Comparison of ENCODE assay signal across 8 cellular contexts in genomic region chr22:35350539-35351503, GRCh38. TPM values are rescaled to one million over a fixed set of nuclear protein-coding genes. Genes with fewer than 3 reads are reported as not detected.
A peak's percentile ranks its signal among the peaks of the same experiment; 100 is the strongest.
DNase-seq lines count a peak whose midpoint lies in the region; ATAC-seq and TF ChIP-seq lines count a peak whose summit lies in the region.

No MANE protein-coding gene starts in this region.

- DNase-seq in NCI-H748 (lab: John Stamatoyannopoulos, UW; ENCODE audit: unreplicated experiment) (peak; percentile 84), dorsolateral prefrontal cortex (peak; percentile 67 to 94 (median 89)), lower leg skin (ENCODE audit: low spot score in 2 of 2) (peak; percentile 89 to 98)
- DNase-seq in activated CD4-positive, alpha-beta T cell treated with anti-CD3 and anti-CD28 coated beads, Interleukin-2, amount 50 U/mL, for 48 hours, result peak; percentile 87 to 91
- DNase-seq in stimulated activated CD4-positive, alpha-beta T cell treated with anti-CD3 and anti-CD28 coated beads, Interleukin-4, amount 100 ng/mL, for 24 hours, result peak; percentile 89

- 2% methylated on average over 23 to 27 of the region's 47 CpGs for WGBS in lower leg skin, 2 donors

- peaks cover 62 to 83% (median 75%) of the 10 kb centered on the region in 10 experiments for H3K4me1 ChIP-seq in BLaER1 treated with 17β-estradiol and CSF1 and Interleukin-3, amounts not matched to agents 10 nM and 100 nM

- peak; percentile 84 for ATAC-seq in GM19351 (IDR thresholded peaks at IDR 0.05; ENCODE audit: unreplicated experiment)
- ATAC-seq in HG03558 (IDR thresholded peaks at IDR 0.05; ENCODE audit: extremely low read depth, unreplicated experiment), result peak; percentile 69

- H3K27ac ChIP-seq in BLaER1 treated with 17β-estradiol and CSF1 and Interleukin-3, amounts not matched to agents 10 nM and 100 nM, result peak overlapping the region; percentile 47 to 91 (median 77); a peak in 21 of 22 replicates
- H3K27ac ChIP-seq in dorsolateral prefrontal cortex, result peak overlapping the region in 55 of 59 donors; percentile 1 to 91 (median 64)

- no peaks in the 10 kb centered on the region for H3K27me3 ChIP-seq in BLaER1 treated with 17β-estradiol and CSF1 and Interleukin-3, amounts not matched to agents 10 nM and 100 nM
- no peaks in the 10 kb centered on the region for H3K27me3 ChIP-seq in dorsolateral prefrontal cortex

- H3K4me3 ChIP-seq in BLaER1 treated with 17β-estradiol and CSF1 and Interleukin-3, amounts not matched to agents 10 nM and 100 nM, result peak overlapping the region; percentile 46 to 69 (median 58)
- H3K4me3 ChIP-seq in dorsolateral prefrontal cortex (peak overlapping the region; percentile 31 to 76 (median 61)), lower leg skin (ENCODE audit: low read depth, poor library complexity, severe bottlenecking) (peak overlapping the region; percentile 13)

- H3K4me2 ChIP-seq in BLaER1 treated with 17β-estradiol and CSF1 and Interleukin-3, amounts not matched to agents 10 nM and 100 nM, result peak overlapping the region; percentile 89 to 98 (median 93)

- intact Hi-C loops in dorsolateral prefrontal cortex (cut with DNase I) (loop anchor here (2.0 to 5.0 kb wide), 4 partner anchors 231 to 771 kb away; no protein-coding TSS in a partner anchor), lower leg skin (cut with DNase I; ENCODE audit: low total_unique reads) (no loop called here)

- TF ChIP-seq POLR2A in lower leg skin (IDR thresholded peaks at IDR 0.05), result no peak

- TF ChIP-seq CTCF in dorsolateral prefrontal cortex (IDR thresholded peaks at IDR 0.05 in 54 of 56, conservative IDR thresholded peaks at IDR 0.05 in 2 of 56; ENCODE audit: low read depth in 1 of 56, partially characterized antibody in 56 of 56) (peak; percentile 82 to 97 (median 92)), lower leg skin (IDR thresholded peaks at IDR 0.05) (peak in 1 of 3 donors; percentile 89)

- peaks cover 0 to 17% (median 0%) of the 10 kb centered on the region in 11 experiments; a peak in 2 of 22 replicates for H4K20me1 ChIP-seq in BLaER1 treated with 17β-estradiol and CSF1 and Interleukin-3, amounts not matched to agents 10 nM and 100 nM

- H3K36me3 ChIP-seq in BLaER1 treated with 17β-estradiol and CSF1 and Interleukin-3, amounts not matched to agents 10 nM and 100 nM, result peaks cover 0 to 25% (median 0%) of the 10 kb centered on the region in 11 experiments; a peak in 9 of 22 replicates

- peak overlapping the region; percentile 63 to 83 (median 75) for H3K9ac ChIP-seq in BLaER1 treated with 17β-estradiol and CSF1 and Interleukin-3, amounts not matched to agents 10 nM and 100 nM

- no peaks in the 10 kb centered on the region for H3K9me3 ChIP-seq in BLaER1 treated with 17β-estradiol and CSF1 and Interleukin-3, amounts not matched to agents 10 nM and 100 nM (replicated peaks in 1 of 11)

RNA-seq across cellular contexts. Expression of gene HMOX1, which starts 30.1 kb away (rescaled TPM):
- 10 to 100 TPM in 51 of 120 experiments, 1 to 10 TPM in 69; 1.5 to 40.4 (median 8.6) TPM for total RNA-seq in dorsolateral prefrontal cortex
- total RNA-seq in lower leg skin, result 100 to 1,000 TPM in 3 of 4 donors, 10 to 100 TPM in 1; 85.5 to 156 (median 112) TPM

RNA-seq across cellular contexts. Expression of gene MCM5, which starts 49.1 kb away (rescaled TPM):
- total RNA-seq in dorsolateral prefrontal cortex, result 10 to 100 TPM in 93 of 120 experiments, 1 to 10 TPM in 27; 4.6 to 40.1 (median 13.6) TPM
- total RNA-seq in lower leg skin, result 10 to 100 TPM; 10.1 to 44.3 (median 20.8) TPM

RNA-seq across cellular contexts. Expression of gene TOM1, which starts 51.1 kb away (rescaled TPM):
- total RNA-seq in dorsolateral prefrontal cortex (10 to 100 TPM; 51.2 to 90.3 (median 65.3) TPM), lower leg skin (100 to 1,000 TPM; 127 to 162 (median 143) TPM)

Comparison
In these comparisons a context has a peak if more than half of its experiments do, and no peak if none do; other contexts are left out.
1. Peak in every context shown above with its lines: DNase-seq, ATAC-seq, H3K4me3 ChIP-seq and H3K27ac ChIP-seq.